ENCODE assay signal across 2 cellular contexts in genomic region chrX:10040961-10041360, GRCh38.
TF ChIP-seq lines count a peak whose summit lies in the region.

No MANE protein-coding gene starts in this region.

TF ChIP-seq in GM23338, 12 proteins besides CTCF, POLR2A, EP300 and RAD21 (continued from another document):
- TF ChIP-seq EZH2 (IDR thresholded peaks at IDR 0.05; ENCODE audit: low read depth, unreplicated experiment) (no peak), POLR2AphosphoS5 (IDR thresholded peaks at IDR 0.05; ENCODE audit: low read depth) (no peak), JUNB (IDR thresholded peaks at IDR 0.05; ENCODE audit: unreplicated experiment) (no peak), STAT1 (IDR thresholded peaks at IDR 0.05; ENCODE audit: unreplicated experiment) (no peak), ZNF331 (CRISPR knock-in tag; IDR thresholded peaks at IDR 0.05; ENCODE audit: low read depth) (no peak), REST (IDR thresholded peaks at IDR 0.05; ENCODE audit: unreplicated experiment) (no peak), EZH2phosphoT487 (IDR thresholded peaks at IDR 0.05; ENCODE audit: unreplicated experiment) (no peak), CREB1 (CRISPR knock-in tag; IDR thresholded peaks at IDR 0.05; ENCODE audit: low read depth) (no peak), ZNF462 (CRISPR knock-in tag; IDR thresholded peaks at IDR 0.05) (no peak)

TF ChIP-seq in WTC11, 78 proteins besides CTCF, POLR2A, EP300 and RAD21 (continued from another document):
- TF ChIP-seq MYBL2 (CRISPR knock-in tag; IDR thresholded peaks at IDR 0.05) (no peak), RELA (CRISPR knock-in tag; IDR thresholded peaks at IDR 0.05; ENCODE audit: borderline replicate concordance) (no peak), NR3C1 (CRISPR knock-in tag; conservative IDR thresholded peaks at IDR 0.05; ENCODE audit: low read depth) (no peak), TCF7 (CRISPR knock-in tag; IDR thresholded peaks at IDR 0.05; ENCODE audit: low read depth) (no peak), GRHL2 (CRISPR knock-in tag; IDR thresholded peaks at IDR 0.05; ENCODE audit: insufficient replicate concordance, severe bottlenecking) (no peak), HMGXB4 (CRISPR knock-in tag; IDR thresholded peaks at IDR 0.05) (no peak), ARID4B (CRISPR knock-in tag; IDR thresholded peaks at IDR 0.05; ENCODE audit: borderline replicate concordance) (no peak), TP53 (CRISPR knock-in tag; IDR thresholded peaks at IDR 0.05) (no peak), IRF1 (CRISPR knock-in tag; IDR thresholded peaks at IDR 0.05) (no peak), ZNF423 (CRISPR knock-in tag; IDR thresholded peaks at IDR 0.05) (no peak), MXD4 (CRISPR knock-in tag; IDR thresholded peaks at IDR 0.05; ENCODE audit: borderline replicate concordance) (no peak), STAT6 (CRISPR knock-in tag; conservative IDR thresholded peaks at IDR 0.05; ENCODE audit: low read depth) (no peak), E2F5 (CRISPR knock-in tag; IDR thresholded peaks at IDR 0.05) (no peak), ZBTB43 (CRISPR knock-in tag; IDR thresholded peaks at IDR 0.05) (no peak), ELF4 (CRISPR knock-in tag; IDR thresholded peaks at IDR 0.05; ENCODE audit: low read depth) (no peak)
